Comparison of ENCODE assay signal across 29 cellular contexts in genomic region chr9:136179101-136179616, GRCh38. TPM values are rescaled to one million over a fixed set of nuclear protein-coding genes. Genes with fewer than 3 reads are reported as not detected.
"Had no signal": no experiment of that assay in that cellular context is flagged by ENCODE, and none has a peak within 500 bp of the region (broad histone marks: within the 10 kb centered on the region; RNA-seq: fewer than 3 reads in every experiment).

No MANE protein-coding gene starts in this region.

- H3K27me3 Mint-ChIP-seq: activated naive CD8-positive, alpha-beta T cell had no signal

- H3K4me3 ChIP-seq: esophagus squamous epithelium, left lung, lower lobe of right lung, sigmoid colon, thoracic aorta, uterus had no signal

- H3K27ac ChIP-seq: esophagus squamous epithelium, left lung, lower lobe of right lung, sigmoid colon, thoracic aorta, uterus had no signal

- H3K4me1 ChIP-seq: esophagus squamous epithelium, left lung, lower lobe of right lung, sigmoid colon, uterus had no signal

- H3K27me3 ChIP-seq: uterus had no signal

- H3K4me1 Mint-ChIP-seq: central memory CD8-positive, alpha-beta T cell; naive thymus-derived CD8-positive, alpha-beta T cell; stimulated activated effector memory CD8-positive, alpha-beta T cell treated with anti-CD3 and anti-CD28 coated beads, Interleukin-12 subunit alpha, Interleukin-12 subunit beta, amount 100 ng/mL, for 72 hours had no signal

- ATAC-seq: left lung; naive thymus-derived CD8-positive, alpha-beta T cell; stimulated activated effector memory CD8-positive, alpha-beta T cell treated with anti-CD3 and anti-CD28 coated beads, Interleukin-12 subunit alpha, Interleukin-12 subunit beta, amount 100 ng/mL, for 72 hours had no signal

- H3K27ac Mint-ChIP-seq: activated naive CD8-positive, alpha-beta T cell; dendritic cell treated with granulocyte-macrophage colony-stimulating factor and Interleukin-4, amounts not matched to agents 40 ng/mL and 50 ng/mL, for 4 days; naive thymus-derived CD8-positive, alpha-beta T cell; stimulated activated effector memory CD8-positive, alpha-beta T cell treated with anti-CD3 and anti-CD28 coated beads, Interleukin-12 subunit alpha, Interleukin-12 subunit beta, amount 100 ng/mL, for 72 hours; stimulated activated naive CD8-positive, alpha-beta T cell treated with anti-CD3 and anti-CD28 coated beads, Interleukin-15, Interleukin-2, amounts not matched to agents 100 ng/mL and 50 ng/mL, for 24 hours; type B pancreatic cell had no signal

- H3K9me3 Mint-ChIP-seq: central memory CD8-positive, alpha-beta T cell; dendritic cell treated with granulocyte-macrophage colony-stimulating factor and Interleukin-4, amounts not matched to agents 40 ng/mL and 50 ng/mL, for 4 days; naive thymus-derived CD8-positive, alpha-beta T cell; neural crest cell; stimulated activated effector memory CD8-positive, alpha-beta T cell treated with anti-CD3 and anti-CD28 coated beads, Interleukin-12 subunit alpha, Interleukin-12 subunit beta, amount 100 ng/mL, for 72 hours; stimulated activated naive CD8-positive, alpha-beta T cell treated with anti-CD3 and anti-CD28 coated beads, Interleukin-15, Interleukin-2, amounts not matched to agents 100 ng/mL and 50 ng/mL, for 24 hours; type B pancreatic cell had no signal

- FAIRE-seq: bronchial epithelial cell, frontal cortex, islet of Langerhans, small intestine had no signal

- DNase-seq: activated CD4-positive, alpha-beta T cell treated with anti-CD3 and anti-CD28 coated beads for 4 hours; activated CD4-positive, alpha-beta T cell treated with anti-CD3 and anti-CD28 coated beads, Interleukin-2, amount 50 U/mL, for 4 hours; activated effector memory CD4-positive, alpha-beta T cell treated with Interleukin-2 at 50 U/mL for 16 hours; activated naive CD4-positive, alpha-beta T cell treated with Interleukin-2 at 50 U/mL for 16 hours; anterior cingulate cortex; esophagus squamous epithelium; left lung; lower lobe of right lung; mesenchymal stem cell; naive thymus-derived CD8-positive, alpha-beta T cell; posterior cingulate gyrus; sigmoid colon; small intestine; stimulated activated CD4-positive, alpha-beta T cell treated with anti-CD3 and anti-CD28 coated beads, Interleukin-4, amount 100 ng/mL, for 24 hours; T-helper 2 cell; uterus had no signal

- H3K36me3 ChIP-seq: esophagus squamous epithelium, left lung, lower lobe of right lung, sigmoid colon, thoracic aorta, uterus had no signal

- H3K9me3 ChIP-seq: esophagus squamous epithelium, left lung, lower lobe of right lung, sigmoid colon, thoracic aorta, uterus had no signal

- H3K4me3 Mint-ChIP-seq: activated naive CD8-positive, alpha-beta T cell; central memory CD8-positive, alpha-beta T cell; dendritic cell treated with granulocyte-macrophage colony-stimulating factor and Interleukin-4, amounts not matched to agents 40 ng/mL and 50 ng/mL, for 4 days; naive thymus-derived CD8-positive, alpha-beta T cell; neural crest cell; stimulated activated effector memory CD8-positive, alpha-beta T cell treated with anti-CD3 and anti-CD28 coated beads, Interleukin-12 subunit alpha, Interleukin-12 subunit beta, amount 100 ng/mL, for 72 hours; stimulated activated naive CD8-positive, alpha-beta T cell treated with anti-CD3 and anti-CD28 coated beads, Interleukin-15, Interleukin-2, amounts not matched to agents 100 ng/mL and 50 ng/mL, for 24 hours; type B pancreatic cell had no signal

RNA-seq across cellular contexts. Expression of gene LHX3, which starts 25.8 kb away (rescaled TPM):
- total RNA-seq: bronchial epithelial cell; esophagus squamous epithelium; frontal cortex; left lung; lower lobe of right lung; naive thymus-derived CD8-positive, alpha-beta T cell; omental fat pad; sigmoid colon; subcutaneous adipose tissue; thoracic aorta; uterus had no signal
- polyA plus RNA-seq: naive thymus-derived CD8-positive, alpha-beta T cell; sigmoid colon; small intestine had no signal
